8 cellular contexts compared by ENCODE assay signal in genomic region chr19:50486823-50487515, GRCh38. TPM values are rescaled to one million over a fixed set of nuclear protein-coding genes. Genes with fewer than 3 reads are reported as not detected.
DNase-seq lines count a peak whose midpoint lies in the region; ATAC-seq, FAIRE-seq and TF ChIP-seq lines count a peak whose summit lies in the region.

No MANE protein-coding gene starts in this region.

- DNase-seq in D721Med (ENCODE audit: insufficient read length, low spot score) = no peak
- DNase-seq in LNCaP clone FGC (ENCODE audit: low read depth) = no peak
- DNase-seq in activated CD8-positive, alpha-beta T cell treated with anti-CD3 and anti-CD28 coated beads for 36 hours = peak; percentile 90
- DNase-seq in foreskin melanocyte = peak; percentile 44
- DNase-seq in stimulated activated CD4-positive, alpha-beta T cell treated with anti-CD3 and anti-CD28 coated beads, Interleukin-4, amount 100 ng/mL, for 1 hour = peak; percentile 60
- no peak for DNase-seq in esophagus squamous epithelium (lab: John Stamatoyannopoulos, UW)

- H3K9me3 ChIP-seq in esophagus squamous epithelium = no peaks in the 10 kb centered on the region

- FAIRE-seq in D721Med (lab: Jason Lieb, UNC) = no peak

- H3K4me3 ChIP-seq in LNCaP clone FGC (ENCODE audit: low read depth, low read length) (no peak overlapping the region), esophagus squamous epithelium (no peak overlapping the region)

- ATAC-seq in activated CD8-positive, alpha-beta T cell treated with anti-CD3 and anti-CD28 coated beads for 36 hours = peak; percentile 78
- ATAC-seq in GM21737 (IDR thresholded peaks at IDR 0.05; ENCODE audit: unreplicated experiment) = no peak
- no peak for ATAC-seq in HG02798 (IDR thresholded peaks at IDR 0.05; ENCODE audit: poor library complexity, unreplicated experiment)

- TF ChIP-seq CTCF in D721Med (IDR thresholded peaks at IDR 0.05; ENCODE audit: insufficient read depth, missing control alignments) (peak; percentile 12), LNCaP clone FGC (IDR thresholded peaks at IDR 0.05; ENCODE audit: control insufficient read depth, extremely low read depth, insufficient read depth) (peak; percentile 27; the same call in 1 of the 2 replicates), esophagus squamous epithelium (IDR thresholded peaks at IDR 0.05) (peak in 3 of 6 experiments; percentile 5 to 58 (median 23))
- peak; percentile 74 for TF ChIP-seq CTCF in activated CD8-positive, alpha-beta T cell treated with anti-CD3 and anti-CD28 coated beads for 36 hours (IDR thresholded peaks at IDR 0.05)

- no peaks in the 10 kb centered on the region for H3K4me1 ChIP-seq in esophagus squamous epithelium

- peaks cover 5% of the 10 kb centered on the region for H3K9me3 Mint-ChIP-seq in activated CD8-positive, alpha-beta T cell treated with anti-CD3 and anti-CD28 coated beads for 36 hours

- no peak overlapping the region for H3K27ac ChIP-seq in esophagus squamous epithelium

- 65 to 66% methylated on average over 6 to 16 of the region's 18 CpGs for WGBS in esophagus squamous epithelium, 2 donors

- intact Hi-C loops in activated CD8-positive, alpha-beta T cell treated with anti-CD3 and anti-CD28 coated beads for 36 hours (cut with micrococcal nuclease) = no loop called here
- intact Hi-C loops in esophagus squamous epithelium (cut with DNase I) = no loop called here

- no peaks in the 10 kb centered on the region for H3K27me3 Mint-ChIP-seq in activated CD8-positive, alpha-beta T cell treated with anti-CD3 and anti-CD28 coated beads for 36 hours

- no peak for TF ChIP-seq POLR2A in esophagus squamous epithelium (IDR thresholded peaks at IDR 0.05)

- H3K36me3 ChIP-seq in esophagus squamous epithelium = peaks cover 0 to 31% (median 5%) of the 10 kb centered on the region in 3 donors

- H3K4me1 Mint-ChIP-seq in activated CD8-positive, alpha-beta T cell treated with anti-CD3 and anti-CD28 coated beads for 36 hours (ENCODE audit: low read depth) = peaks cover 16% of the 10 kb centered on the region

- CTCF ChIA-PET in activated CD8-positive, alpha-beta T cell treated with anti-CD3 and anti-CD28 coated beads for 36 hours (lab: Charles Lee) = interaction anchor here (0.6 to 1.8 kb wide), 8 partner anchors 8 to 146 kb away, joined by 3 to 6 read pairs (median 4); partner anchors contain the start of gene JOSD2

- no peak overlapping the region for H3K4me3 Mint-ChIP-seq in activated CD8-positive, alpha-beta T cell treated with anti-CD3 and anti-CD28 coated beads for 36 hours

- POLR2A ChIA-PET in activated CD8-positive, alpha-beta T cell treated with anti-CD3 and anti-CD28 coated beads for 36 hours (lab: Charles Lee) = interaction anchor here (1.0 kb wide), 1 partner anchor 24 kb away, joined by 3 read pairs; the partner anchor contains the start of gene JOSD2

- H3K36me3 Mint-ChIP-seq in activated CD8-positive, alpha-beta T cell treated with anti-CD3 and anti-CD28 coated beads for 36 hours (ENCODE audit: low read depth) = peaks cover 21% of the 10 kb centered on the region

- H3K27ac Mint-ChIP-seq in activated CD8-positive, alpha-beta T cell treated with anti-CD3 and anti-CD28 coated beads for 36 hours = no peak overlapping the region

- peaks cover 0 to 49% (median 0%) of the 10 kb centered on the region in 4 donors for H3K27me3 ChIP-seq in esophagus squamous epithelium

RNA-seq across cellular contexts. Expression of gene GARIN5A, which starts 10.3 kb away (rescaled TPM):
- 1 to 10 TPM in 1 of 2 experiments, under 1 TPM in 1; 0.36 to 1.5 TPM for total RNA-seq in activated CD8-positive, alpha-beta T cell treated with anti-CD3 and anti-CD28 coated beads for 36 hours
- total RNA-seq in esophagus squamous epithelium = 1 to 10 TPM in 3 of 4 donors, under 1 TPM in 1; 0.53 to 2.0 (median 1.5) TPM

RNA-seq across cellular contexts. Expression of gene EMC10, which starts 10.7 kb away (rescaled TPM):
- total RNA-seq in activated CD8-positive, alpha-beta T cell treated with anti-CD3 and anti-CD28 coated beads for 36 hours = 10 to 100 TPM; 28.7 to 31.2 TPM
- total RNA-seq in esophagus squamous epithelium = 10 to 100 TPM; 50.2 to 76.1 (median 59.7) TPM

RNA-seq across cellular contexts. Expression of gene JOSD2, which starts 24.0 kb away (rescaled TPM):
- total RNA-seq in activated CD8-positive, alpha-beta T cell treated with anti-CD3 and anti-CD28 coated beads for 36 hours = 10 to 100 TPM; 21.6 to 22.6 TPM
- 10 to 100 TPM; 26.3 to 45.1 (median 34.9) TPM for total RNA-seq in esophagus squamous epithelium

RNA-seq across cellular contexts. Expression of gene ASPDH, which starts 26.7 kb away (rescaled TPM):
- total RNA-seq in activated CD8-positive, alpha-beta T cell treated with anti-CD3 and anti-CD28 coated beads for 36 hours = not detected
- not detected for total RNA-seq in esophagus squamous epithelium

RNA-seq across cellular contexts. Expression of gene MYBPC2, which starts 54.3 kb away (rescaled TPM):
- total RNA-seq in activated CD8-positive, alpha-beta T cell treated with anti-CD3 and anti-CD28 coated beads for 36 hours = under 1 TPM; 0.11 to 0.59 TPM
- total RNA-seq in esophagus squamous epithelium = under 1 TPM in 1 of 4 donors, not detected in 3; 0.19 TPM

Comparison
In these comparisons a context has a peak if more than half of its experiments do, and no peak if none do; other contexts are left out.
1. DNase-seq: peak in activated CD8-positive, alpha-beta T cell treated with anti-CD3 and anti-CD28 coated beads for 36 hours (single experiment), foreskin melanocyte (single experiment) and stimulated activated CD4-positive, alpha-beta T cell treated with anti-CD3 and anti-CD28 coated beads, Interleukin-4, amount 100 ng/mL, for 1 hour (single experiment); none in D721Med (single experiment), LNCaP clone FGC (single experiment) and esophagus squamous epithelium (single experiment).